1 cellular context compared by ENCODE assay signal in genomic region chrX:14029425-14030247, GRCh38.
TF ChIP-seq lines count a peak whose summit lies in the region.

Gene GEMIN8 (minus strand): TSS chrX:14029892. CDS start chrX:14021478, 8,414 bp downstream.

TF ChIP-seq in H1, 55 proteins besides CTCF, POLR2A, EP300 and RAD21:
- TF ChIP-seq KDM5A (IDR thresholded peaks at IDR 0.05; ENCODE audit: low read length) (no peak), E2F6 (IDR thresholded peaks at IDR 0.05) (peak; percentile 40; the same call in 1 of the 2 replicates), POLR2AphosphoS5 (IDR thresholded peaks at IDR 0.05; ENCODE audit: low read depth, low read length) (peak; percentile 58; the same call in 1 of the 2 replicates), TEAD4 (IDR thresholded peaks at IDR 0.05; ENCODE audit: low read depth, low read length) (no peak), TAF1 (IDR thresholded peaks at IDR 0.05; ENCODE audit: low read depth, low read length) (peak; percentile 71), KDM4A (IDR thresholded peaks at IDR 0.05; ENCODE audit: low read depth, low read length, severe bottlenecking) (peak; percentile 51), BRCA1 (IDR thresholded peaks at IDR 0.05; ENCODE audit: low read depth, low read length) (no peak), SP2 (IDR thresholded peaks at IDR 0.05; ENCODE audit: low read length) (no peak), BCL11A (IDR thresholded peaks at IDR 0.05; ENCODE audit: low read depth in 2 of 2, low read length in 2 of 2) (no peak), GTF2F1 (IDR thresholded peaks at IDR 0.05; ENCODE audit: borderline replicate concordance, low read depth, low read length) (no peak), CREB1 (IDR thresholded peaks at IDR 0.05) (peak; percentile 92), HDAC2 (IDR thresholded peaks at IDR 0.05; ENCODE audit: borderline replicate concordance in 1 of 2, low read depth in 2 of 2, low read length in 2 of 2) (0 out of 4 replicates have a peak, but pooled peaks of 1 of the 2 experiments have one; percentile 24), RBBP5 (IDR thresholded peaks at IDR 0.05; ENCODE audit: borderline replicate concordance, low read depth, low read length) (no peak), BACH1 (IDR thresholded peaks at IDR 0.05; ENCODE audit: low read length) (peak; percentile 50; the same call in 1 of the 2 replicates), ATF3 (IDR thresholded peaks at IDR 0.05; ENCODE audit: insufficient read depth, low read depth, low read length) (peak; percentile 51), ASH2L (IDR thresholded peaks at IDR 0.05; ENCODE audit: low read length) (peak; percentile 64), USF2 (IDR thresholded peaks at IDR 0.05; ENCODE audit: low read length) (peak; percentile 66), GABPA (IDR thresholded peaks at IDR 0.05; ENCODE audit: borderline replicate concordance, insufficient read depth, low read length) (peak; percentile 88), CHD2 (IDR thresholded peaks at IDR 0.05; ENCODE audit: low read length) (peak; percentile 61; the same call in 1 of the 2 replicates), SIN3A (conservative IDR thresholded peaks at IDR 0.05 in 1 of 2, IDR thresholded peaks at IDR 0.05 in 1 of 2; ENCODE audit: low read depth in 1 of 2, low read length in 2 of 2) (peak in 1 of 2 experiments; percentile 71; a peak in 2 of 4 replicates), PHF8 (conservative IDR thresholded peaks at IDR 0.05; ENCODE audit: low read depth, low read length) (peak; percentile 62)
- TF ChIP-seq, protein P1, sequence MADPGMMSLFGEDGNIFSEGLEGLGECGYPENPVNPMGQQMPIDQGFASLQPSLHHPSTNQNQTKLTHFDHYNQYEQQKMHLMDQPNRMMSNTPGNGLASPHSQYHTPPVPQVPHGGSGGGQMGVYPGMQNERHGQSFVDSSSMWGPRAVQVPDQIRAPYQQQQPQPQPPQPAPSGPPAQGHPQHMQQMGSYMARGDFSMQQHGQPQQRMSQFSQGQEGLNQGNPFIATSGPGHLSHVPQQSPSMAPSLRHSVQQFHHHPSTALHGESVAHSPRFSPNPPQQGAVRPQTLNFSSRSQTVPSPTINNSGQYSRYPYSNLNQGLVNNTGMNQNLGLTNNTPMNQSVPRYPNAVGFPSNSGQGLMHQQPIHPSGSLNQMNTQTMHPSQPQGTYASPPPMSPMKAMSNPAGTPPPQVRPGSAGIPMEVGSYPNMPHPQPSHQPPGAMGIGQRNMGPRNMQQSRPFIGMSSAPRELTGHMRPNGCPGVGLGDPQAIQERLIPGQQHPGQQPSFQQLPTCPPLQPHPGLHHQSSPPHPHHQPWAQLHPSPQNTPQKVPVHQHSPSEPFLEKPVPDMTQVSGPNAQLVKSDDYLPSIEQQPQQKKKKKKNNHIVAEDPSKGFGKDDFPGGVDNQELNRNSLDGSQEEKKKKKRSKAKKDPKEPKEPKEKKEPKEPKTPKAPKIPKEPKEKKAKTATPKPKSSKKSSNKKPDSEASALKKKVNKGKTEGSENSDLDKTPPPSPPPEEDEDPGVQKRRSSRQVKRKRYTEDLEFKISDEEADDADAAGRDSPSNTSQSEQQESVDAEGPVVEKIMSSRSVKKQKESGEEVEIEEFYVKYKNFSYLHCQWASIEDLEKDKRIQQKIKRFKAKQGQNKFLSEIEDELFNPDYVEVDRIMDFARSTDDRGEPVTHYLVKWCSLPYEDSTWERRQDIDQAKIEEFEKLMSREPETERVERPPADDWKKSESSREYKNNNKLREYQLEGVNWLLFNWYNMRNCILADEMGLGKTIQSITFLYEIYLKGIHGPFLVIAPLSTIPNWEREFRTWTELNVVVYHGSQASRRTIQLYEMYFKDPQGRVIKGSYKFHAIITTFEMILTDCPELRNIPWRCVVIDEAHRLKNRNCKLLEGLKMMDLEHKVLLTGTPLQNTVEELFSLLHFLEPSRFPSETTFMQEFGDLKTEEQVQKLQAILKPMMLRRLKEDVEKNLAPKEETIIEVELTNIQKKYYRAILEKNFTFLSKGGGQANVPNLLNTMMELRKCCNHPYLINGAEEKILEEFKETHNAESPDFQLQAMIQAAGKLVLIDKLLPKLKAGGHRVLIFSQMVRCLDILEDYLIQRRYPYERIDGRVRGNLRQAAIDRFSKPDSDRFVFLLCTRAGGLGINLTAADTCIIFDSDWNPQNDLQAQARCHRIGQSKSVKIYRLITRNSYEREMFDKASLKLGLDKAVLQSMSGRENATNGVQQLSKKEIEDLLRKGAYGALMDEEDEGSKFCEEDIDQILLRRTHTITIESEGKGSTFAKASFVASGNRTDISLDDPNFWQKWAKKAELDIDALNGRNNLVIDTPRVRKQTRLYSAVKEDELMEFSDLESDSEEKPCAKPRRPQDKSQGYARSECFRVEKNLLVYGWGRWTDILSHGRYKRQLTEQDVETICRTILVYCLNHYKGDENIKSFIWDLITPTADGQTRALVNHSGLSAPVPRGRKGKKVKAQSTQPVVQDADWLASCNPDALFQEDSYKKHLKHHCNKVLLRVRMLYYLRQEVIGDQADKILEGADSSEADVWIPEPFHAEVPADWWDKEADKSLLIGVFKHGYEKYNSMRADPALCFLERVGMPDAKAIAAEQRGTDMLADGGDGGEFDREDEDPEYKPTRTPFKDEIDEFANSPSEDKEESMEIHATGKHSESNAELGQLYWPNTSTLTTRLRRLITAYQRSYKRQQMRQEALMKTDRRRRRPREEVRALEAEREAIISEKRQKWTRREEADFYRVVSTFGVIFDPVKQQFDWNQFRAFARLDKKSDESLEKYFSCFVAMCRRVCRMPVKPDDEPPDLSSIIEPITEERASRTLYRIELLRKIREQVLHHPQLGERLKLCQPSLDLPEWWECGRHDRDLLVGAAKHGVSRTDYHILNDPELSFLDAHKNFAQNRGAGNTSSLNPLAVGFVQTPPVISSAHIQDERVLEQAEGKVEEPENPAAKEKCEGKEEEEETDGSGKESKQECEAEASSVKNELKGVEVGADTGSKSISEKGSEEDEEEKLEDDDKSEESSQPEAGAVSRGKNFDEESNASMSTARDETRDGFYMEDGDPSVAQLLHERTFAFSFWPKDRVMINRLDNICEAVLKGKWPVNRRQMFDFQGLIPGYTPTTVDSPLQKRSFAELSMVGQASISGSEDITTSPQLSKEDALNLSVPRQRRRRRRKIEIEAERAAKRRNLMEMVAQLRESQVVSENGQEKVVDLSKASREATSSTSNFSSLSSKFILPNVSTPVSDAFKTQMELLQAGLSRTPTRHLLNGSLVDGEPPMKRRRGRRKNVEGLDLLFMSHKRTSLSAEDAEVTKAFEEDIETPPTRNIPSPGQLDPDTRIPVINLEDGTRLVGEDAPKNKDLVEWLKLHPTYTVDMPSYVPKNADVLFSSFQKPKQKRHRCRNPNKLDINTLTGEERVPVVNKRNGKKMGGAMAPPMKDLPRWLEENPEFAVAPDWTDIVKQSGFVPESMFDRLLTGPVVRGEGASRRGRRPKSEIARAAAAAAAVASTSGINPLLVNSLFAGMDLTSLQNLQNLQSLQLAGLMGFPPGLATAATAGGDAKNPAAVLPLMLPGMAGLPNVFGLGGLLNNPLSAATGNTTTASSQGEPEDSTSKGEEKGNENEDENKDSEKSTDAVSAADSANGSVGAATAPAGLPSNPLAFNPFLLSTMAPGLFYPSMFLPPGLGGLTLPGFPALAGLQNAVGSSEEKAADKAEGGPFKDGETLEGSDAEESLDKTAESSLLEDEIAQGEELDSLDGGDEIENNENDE (IDR thresholded peaks at IDR 0.05; ENCODE audit: insufficient replicate concordance, low read length), result no peak
- TF ChIP-seq, protein P2, sequence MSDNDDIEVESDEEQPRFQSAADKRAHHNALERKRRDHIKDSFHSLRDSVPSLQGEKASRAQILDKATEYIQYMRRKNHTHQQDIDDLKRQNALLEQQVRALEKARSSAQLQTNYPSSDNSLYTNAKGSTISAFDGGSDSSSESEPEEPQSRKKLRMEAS (IDR thresholded peaks at IDR 0.05), result peak; percentile 92
